ENCODE assay signal across 8 cellular contexts in genomic region chr1:204410764-204411450, GRCh38. TPM values are rescaled to one million over a fixed set of nuclear protein-coding genes. Genes with fewer than 3 reads are reported as not detected.
A peak's percentile ranks its signal among the peaks of the same experiment; 100 is the strongest.
DNase-seq lines count a peak whose midpoint lies in the region; ATAC-seq and TF ChIP-seq lines count a peak whose summit lies in the region.

No MANE protein-coding gene starts in this region.

- H3K4me3 ChIP-seq in SJCRH30 = peak overlapping the region; percentile 96
- H3K4me3 ChIP-seq in breast epithelium = peak overlapping the region; percentile 95 to 99 (median 95)

- peak; percentile 21 for ATAC-seq in GM18909 (IDR thresholded peaks at IDR 0.05; ENCODE audit: poor library complexity, unreplicated experiment)
- peak; percentile 27 for ATAC-seq in HG03135 (IDR thresholded peaks at IDR 0.05; ENCODE audit: unreplicated experiment)

- intact Hi-C loops in breast epithelium (cut with DNase I; ENCODE audit: low total_unique reads) = loop anchor here (10.0 kb wide), 1 partner anchor 514 kb away; no protein-coding TSS in a partner anchor

- H3K9me3 ChIP-seq in SJCRH30 (replicated peaks) (no peaks in the 10 kb centered on the region), breast epithelium (no peaks in the 10 kb centered on the region)

- H3K27me3 ChIP-seq in SJCRH30 (no peaks in the 10 kb centered on the region), breast epithelium (no peaks in the 10 kb centered on the region)

- H3K4me1 ChIP-seq in SJCRH30 = no peaks in the 10 kb centered on the region; the same call in 1 of the 2 replicates
- no peaks in the 10 kb centered on the region for H3K4me1 ChIP-seq in breast epithelium

- no peak for TF ChIP-seq POLR2A in breast epithelium (IDR thresholded peaks at IDR 0.05)

- H3K36me3 ChIP-seq in SJCRH30 (peaks cover 32% of the 10 kb centered on the region), breast epithelium (no peaks in the 10 kb centered on the region)

- no peak for TF ChIP-seq CTCF in breast epithelium (IDR thresholded peaks at IDR 0.05)

- DNase-seq in COR-L47 (lab: John Stamatoyannopoulos, UW) (peak; percentile 23), SJCRH30 (peak; percentile 54 to 64), breast epithelium (ENCODE audit: low spot score in 2 of 2) (peak; percentile 48 to 64), iris pigment epithelial cell (ENCODE audit: low read depth) (peak; percentile 59), HuH-7 (ENCODE audit: low spot score) (no peak)
- DNase-seq in stimulated activated CD4-positive, alpha-beta T cell treated with anti-CD3 and anti-CD28 coated beads, Interleukin-15, amount 100 ng/mL, for 24 hours = peak; percentile 61

- H3K27ac ChIP-seq in SJCRH30 = peak overlapping the region; percentile 83
- peak overlapping the region; percentile 99 to 100 for H3K27ac ChIP-seq in breast epithelium

RNA-seq across cellular contexts. Expression of gene PPP1R15B, which starts 0.7 kb away (rescaled TPM):
- total RNA-seq in SJCRH30 (2014; rRNA removed; shearing (Covaris generic)) = 67.6 and 71.4 TPM in 2 replicates
- total RNA-seq in breast epithelium = 10 to 100 TPM; 47.5 to 91.6 (median 53.3) TPM

RNA-seq across cellular contexts. Expression of gene PLEKHA6, which starts 51.2 kb away (rescaled TPM):
- total RNA-seq in SJCRH30 (2014; rRNA removed; shearing (Covaris generic)) = 1.2 and 1.5 TPM in 2 replicates
- total RNA-seq in breast epithelium = 10 to 100 TPM in 2 of 3 donors, 1 to 10 TPM in 1; 1.4 to 34.0 (median 17.7) TPM
